ENCODE assay signal across 11 cellular contexts in the genomic region with DNA sequence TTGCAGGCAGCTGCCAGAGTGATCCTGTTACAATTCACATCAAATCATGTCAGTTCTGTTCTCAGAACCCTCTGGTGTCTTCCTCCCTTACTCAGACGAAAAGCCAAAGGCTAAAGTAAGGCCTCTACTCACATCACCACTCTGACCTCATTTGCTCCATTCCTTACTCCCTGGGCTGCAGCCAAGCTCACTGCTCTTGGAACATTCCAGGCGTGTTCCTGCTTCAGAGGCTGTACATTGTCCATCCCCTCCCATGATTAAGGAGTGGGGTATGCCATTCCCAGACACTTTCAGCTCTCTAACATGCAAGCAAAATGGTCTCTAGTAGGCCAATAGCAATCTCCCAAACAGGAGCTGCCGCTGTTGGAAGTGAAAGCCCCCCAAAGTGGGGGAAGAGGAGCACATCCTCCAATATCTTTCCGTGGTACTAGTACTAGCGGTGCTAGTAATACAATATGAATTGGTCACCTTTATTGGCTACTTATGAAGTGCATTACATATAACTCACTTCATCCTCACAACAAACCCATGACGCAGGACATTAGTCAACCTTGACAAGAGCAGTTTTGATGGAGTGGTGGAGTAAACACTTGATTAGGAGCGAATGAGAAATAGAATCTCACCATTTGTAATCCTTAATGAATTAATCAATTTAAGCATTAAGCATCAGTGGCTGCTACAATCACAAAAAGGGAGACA. TPM values are rescaled to one million over a fixed set of nuclear protein-coding genes. Genes with fewer than 3 reads are reported as not detected.
DNase-seq lines count a peak whose midpoint lies in the region; ATAC-seq and TF ChIP-seq lines count a peak whose summit lies in the region.
"Had no signal": no experiment of that assay in that cellular context is flagged by ENCODE, and none has a peak within 500 bp of the region (broad histone marks: within the 10 kb centered on the region; RNA-seq: fewer than 3 reads in every experiment).

No MANE protein-coding gene starts in this region.

- H3K4me3 ChIP-seq in Peyer's patch (no peak overlapping the region), esophagus (ENCODE audit: low read depth in 1 of 2, low read length in 2 of 2) (no peak overlapping the region), PC-9 (no peak overlapping the region)
- no peak overlapping the region for H3K4me3 ChIP-seq in naive thymus-derived CD4-positive, alpha-beta T cell (ENCODE audit: low read length)
- H3K4me3 ChIP-seq: GM23338 had no signal

- H3K9me3 ChIP-seq in Peyer's patch = no peaks in the 10 kb centered on the region
- H3K9me3 ChIP-seq in esophagus (ENCODE audit: control insufficient read depth in 2 of 2, insufficient read depth in 1 of 2, low read depth in 1 of 2, low read length in 1 of 2) = no peaks in the 10 kb centered on the region
- H3K9me3 ChIP-seq in naive thymus-derived CD4-positive, alpha-beta T cell (ENCODE audit: control insufficient read depth in 2 of 3, low read length in 3 of 3) = no peaks in the 10 kb centered on the region
- H3K9me3 ChIP-seq in PC-9 (ENCODE audit: insufficient read depth, low read depth) = no peaks in the 10 kb centered on the region

- ATAC-seq in naive thymus-derived CD4-positive, alpha-beta T cell = no peak
- ATAC-seq in HG03342 (IDR thresholded peaks at IDR 0.05; ENCODE audit: unreplicated experiment) = no peak
- ATAC-seq: GM23338 had no signal

- POLR2A ChIA-PET in naive thymus-derived CD4-positive, alpha-beta T cell (lab: Charles Lee) = no interaction called here
- POLR2A ChIA-PET in PC-9 (lab: Charles Lee; ENCODE audit: unreplicated experiment) = no interaction called here
- POLR2A ChIA-PET in GM10248 (lab: Yijun Ruan, JAX) = no interaction called here

- H3K4me1 ChIP-seq in Peyer's patch = peaks cover 0 to 17% (median 0%) of the 10 kb centered on the region in 4 donors
- H3K4me1 ChIP-seq in esophagus (ENCODE audit: control insufficient read depth in 2 of 2, insufficient read depth in 2 of 2, low read length in 1 of 2) = peaks cover 0 to 6% of the 10 kb centered on the region in 2 donors
- H3K4me1 ChIP-seq in naive thymus-derived CD4-positive, alpha-beta T cell (ENCODE audit: control insufficient read depth in 2 of 2, insufficient read depth in 2 of 2, low read length in 2 of 2) = peaks cover 43 to 77% of the 10 kb centered on the region in 2 donors
- H3K4me1 ChIP-seq in PC-9 (replicated peaks; ENCODE audit: insufficient read depth) = peaks cover 21% of the 10 kb centered on the region

- TF ChIP-seq POLR2A in Peyer's patch (IDR thresholded peaks at IDR 0.05) = no peak

- H3F3A ChIP-seq in PC-9 (ENCODE audit: insufficient read depth, low read depth) = peaks cover 6% of the 10 kb centered on the region; the same call in 1 of the 2 replicates

- 59 to 72% methylated on average over 7 of the region's 7 CpGs for WGBS in esophagus, 2 donors

- H3K36me3 Mint-ChIP-seq in naive thymus-derived CD4-positive, alpha-beta T cell = peaks cover 0 to 22% (median 0%) of the 10 kb centered on the region in 5 donors

- no TSS peak for BruUV-seq in PC-9 (replicated peaks; lab: Mats Ljungman, UMichigan)

- DNase-seq in AG08396 (ENCODE audit: low spot score) (peak; percentile 49), Peyer's patch (peak in 1 of 3 donors; percentile 61), PC-9 (no peak), NCI-H146 (lab: John Stamatoyannopoulos, UW) (no peak), GM10248 (ENCODE audit: extremely low spot score) (no peak)
- no peak for DNase-seq in naive thymus-derived CD4-positive, alpha-beta T cell
- DNase-seq: DMS79, SW 1271 had no signal

- H3K9me3 Mint-ChIP-seq in naive thymus-derived CD4-positive, alpha-beta T cell = peaks cover 0 to 1% (median 0%) of the 10 kb centered on the region in 11 donors
- H3K9me3 Mint-ChIP-seq: GM23338 had no signal

- no peaks in the 10 kb centered on the region for H3K79me2 ChIP-seq in PC-9 (ENCODE audit: low read depth)

- intact Hi-C loops in naive thymus-derived CD4-positive, alpha-beta T cell (cut with micrococcal nuclease) = loop anchor here in 1 of 2 donors (2.0 kb wide), 2 partner anchors 13 to 17 kb away; no protein-coding TSS in a partner anchor
- intact Hi-C loops in PC-9 (cut with micrococcal nuclease; ENCODE audit: unreplicated experiment) = no loop called here

- H3K4me1 Mint-ChIP-seq in naive thymus-derived CD4-positive, alpha-beta T cell = peaks cover 42 to 89% (median 76%) of the 10 kb centered on the region in 7 donors

- TF ChIP-seq CTCF in Peyer's patch (IDR thresholded peaks at IDR 0.05) (no peak), PC-9 (conservative IDR thresholded peaks at IDR 0.05) (no peak), GM10248 (IDR thresholded peaks at IDR 0.05; ENCODE audit: control extremely low read depth, extremely low read depth, low read depth, missing control alignments) (no peak)

- H3K4me3 Mint-ChIP-seq in naive thymus-derived CD4-positive, alpha-beta T cell = peak overlapping the region; percentile 0 to 81 (median 32)
- H3K4me3 Mint-ChIP-seq: GM23338 had no signal

- H2AFZ ChIP-seq in PC-9 = no peak overlapping the region
- H2AFZ ChIP-seq: GM23338 had no signal

- H3K27ac Mint-ChIP-seq in naive thymus-derived CD4-positive, alpha-beta T cell = peak overlapping the region in 7 of 9 donors; percentile 15 to 95 (median 86)
- H3K27ac Mint-ChIP-seq: GM23338 had no signal

- CTCF ChIA-PET in naive thymus-derived CD4-positive, alpha-beta T cell (lab: Charles Lee) = interaction anchor here (1.9 kb wide), 1 partner anchor 18 kb away, joined by 5 read pairs; no protein-coding TSS in a partner anchor
- CTCF ChIA-PET in PC-9 (lab: Charles Lee) = no interaction called here
- CTCF ChIA-PET in GM10248 (lab: Yijun Ruan, JAX) = interaction anchor here (4.8 kb wide), 1 partner anchor 13 kb away, joined by 21 read pairs; no protein-coding TSS in a partner anchor

- no peak overlapping the region for H3K4me2 ChIP-seq in PC-9
- H3K4me2 ChIP-seq: GM23338 had no signal

- H4K20me1 ChIP-seq in PC-9 (ENCODE audit: insufficient read depth) = no peaks in the 10 kb centered on the region

- H3K9me2 ChIP-seq in PC-9 (ENCODE audit: insufficient read depth) = no peaks in the 10 kb centered on the region

- peak overlapping the region; percentile 32 to 85 (median 68) for H3K27ac ChIP-seq in Peyer's patch
- H3K27ac ChIP-seq in esophagus (ENCODE audit: low read depth in 2 of 2, low read length in 1 of 2) = peak overlapping the region; percentile 39 to 49
- peak overlapping the region; percentile 40 for H3K27ac ChIP-seq in naive thymus-derived CD4-positive, alpha-beta T cell (ENCODE audit: low read depth, low read length)
- no peak overlapping the region for H3K27ac ChIP-seq in PC-9

- H3K27me3 Mint-ChIP-seq in naive thymus-derived CD4-positive, alpha-beta T cell = no peaks in the 10 kb centered on the region

- H3K36me3 ChIP-seq in Peyer's patch = no peaks in the 10 kb centered on the region
- H3K36me3 ChIP-seq in esophagus (ENCODE audit: control insufficient read depth in 2 of 2, insufficient read depth in 2 of 2, low read length in 1 of 2) = no peaks in the 10 kb centered on the region
- no peaks in the 10 kb centered on the region for H3K36me3 ChIP-seq in naive thymus-derived CD4-positive, alpha-beta T cell (ENCODE audit: control insufficient read depth in 2 of 3, insufficient read depth in 3 of 3, low read length in 3 of 3)
- H3K36me3 ChIP-seq in PC-9 (ENCODE audit: low read depth) = no peaks in the 10 kb centered on the region

- H3K27me3 ChIP-seq in Peyer's patch (no peaks in the 10 kb centered on the region), esophagus (ENCODE audit: control insufficient read depth in 1 of 2, insufficient read depth in 2 of 2, low read length in 2 of 2) (no peaks in the 10 kb centered on the region), PC-9 (ENCODE audit: insufficient read depth, low read depth) (no peaks in the 10 kb centered on the region)
- no peaks in the 10 kb centered on the region for H3K27me3 ChIP-seq in naive thymus-derived CD4-positive, alpha-beta T cell (ENCODE audit: control insufficient read depth in 2 of 2, insufficient read depth in 2 of 2, low read length in 2 of 2)

RNA-seq across cellular contexts. Expression of gene GAB3, which starts 15.0 kb away (rescaled TPM):
- 1 to 10 TPM; 3.5 to 7.4 (median 5.0) TPM for total RNA-seq in Peyer's patch
- under 1 TPM; 0.56 to 0.57 TPM for polyA plus RNA-seq in esophagus
- total RNA-seq in naive thymus-derived CD4-positive, alpha-beta T cell = 10 to 100 TPM in 2 of 5 experiments, 1 to 10 TPM in 3; 4.9 to 28.5 (median 6.3) TPM
- 1 to 10 TPM in 1 of 2 donors, under 1 TPM in 1; 0.77 to 1.7 TPM for polyA plus RNA-seq in naive thymus-derived CD4-positive, alpha-beta T cell
- 0.17 and 0.63 TPM in 2 replicates for total RNA-seq in PC-9 (2021)

RNA-seq across cellular contexts. Expression of gene DKC1, which starts 26.8 kb away (rescaled TPM):
- total RNA-seq in Peyer's patch = 100 to 1,000 TPM in 1 of 4 donors, 10 to 100 TPM in 3; 22.8 to 128 (median 39.0) TPM
- polyA plus RNA-seq in esophagus = 10 to 100 TPM; 22.3 to 43.0 TPM
- total RNA-seq in naive thymus-derived CD4-positive, alpha-beta T cell = 10 to 100 TPM; 50.5 to 75.0 (median 66.5) TPM
- polyA plus RNA-seq in naive thymus-derived CD4-positive, alpha-beta T cell = 10 to 100 TPM; 35.4 to 52.4 TPM
- 83.5 and 101 TPM in 2 replicates for total RNA-seq in PC-9 (2021)
